ENCODE assay signal across 17 cellular contexts in genomic region chr12:82565982-82566381, GRCh38.
DNase-seq lines count a peak whose midpoint lies in the region; ATAC-seq lines count a peak whose summit lies in the region.
"Had no signal": no experiment of that assay in that cellular context is flagged by ENCODE, and none has a peak within 500 bp of the region (broad histone marks: within the 10 kb centered on the region; RNA-seq: fewer than 3 reads in every experiment).

No MANE protein-coding gene starts in this region.

- in situ Hi-C loops in ACHN (cut with HindIII; ENCODE audit: low pct_ligation_motif_present, low pct_unique_long_range_greater_than_20kb, low sequenced_read_pairs): no loop called here

- DNase-seq in HT1080 (ENCODE audit: low read depth) (peak; percentile 6), NCI-H69 (lab: John Stamatoyannopoulos, UW) (peak; percentile 38), left lobe of liver (ENCODE audit: low spot score) (no peak), DMS153 treated with DMSO at 0.1 percent for 48 hours (lab: John Stamatoyannopoulos, UW; ENCODE audit: unreplicated experiment) (no peak), ACHN (no peak)
- DNase-seq: Caco-2; CD4-positive, CD25-positive, alpha-beta regulatory T cell; CD8-positive, alpha-beta T cell; DMS153; DMS79; EL; GDM1; GOT3; H9 had no signal

- ATAC-seq in left lobe of liver (peak; percentile 51), GM18858 (IDR thresholded peaks at IDR 0.05; ENCODE audit: unreplicated experiment) (no peak)
- ATAC-seq: CD8-positive, alpha-beta T cell; GM12878; HCT116 had no signal

Comparison
In these comparisons a context has a peak if more than half of its experiments do, and no peak if none do; other contexts are left out.
1. DNase-seq: peak in HT1080 (single experiment) and NCI-H69 (single experiment); none in left lobe of liver (single experiment), DMS153 treated with DMSO at 0.1 percent for 48 hours (single experiment) and ACHN (single experiment).